ENCODE assay signal across 9 cellular contexts in the genomic region with DNA sequence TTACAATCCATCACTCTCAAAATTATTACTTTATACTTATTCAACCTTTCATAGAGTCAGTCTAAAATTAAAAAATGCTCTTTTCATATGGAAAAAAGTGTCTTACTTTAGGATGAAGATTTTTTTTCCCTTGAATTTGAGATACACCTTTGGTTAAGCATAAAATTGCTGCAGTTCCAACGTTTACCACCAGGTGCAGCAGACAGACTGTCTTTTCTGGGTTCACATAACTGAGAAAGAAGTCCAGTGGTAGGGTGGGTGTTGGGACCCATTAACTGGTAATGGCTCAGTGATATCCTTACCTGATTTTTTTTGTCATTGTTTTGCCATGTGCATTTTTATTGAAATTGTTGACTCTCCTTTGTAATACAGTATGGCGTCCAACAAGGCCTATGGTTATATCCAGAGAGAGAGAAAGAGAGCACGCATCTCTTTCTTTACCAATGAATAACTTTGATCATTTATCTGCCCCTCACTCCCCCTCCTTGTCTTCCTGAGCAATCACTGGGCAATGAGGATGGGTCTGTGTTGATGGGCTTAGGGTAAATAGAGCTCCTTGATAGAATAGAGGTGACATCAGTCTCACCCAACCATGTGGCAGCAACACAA.
DNase-seq lines count a peak whose midpoint lies in the region; ATAC-seq, FAIRE-seq and TF ChIP-seq lines count a peak whose summit lies in the region.
"Had no signal": no experiment of that assay in that cellular context is flagged by ENCODE, and none has a peak within 500 bp of the region (broad histone marks: within the 10 kb centered on the region; RNA-seq: fewer than 3 reads in every experiment).

No MANE protein-coding gene starts in this region.

- ATAC-seq in natural killer cell: no peak

- peaks cover 11 to 13% of the 10 kb centered on the region in 2 donors for H3K9me3 Mint-ChIP-seq in natural killer cell
- H3K9me3 Mint-ChIP-seq: T-helper 1 cell treated with Interleukin-12 subunit alpha and Interleukin-12 subunit beta and Interleukin-4 antibody, amounts not matched to agents 30 μg/mL and 1 μg/mL, for 36 hours had no signal

- H3K36me3 Mint-ChIP-seq in natural killer cell: no peaks in the 10 kb centered on the region

- no peaks in the 10 kb centered on the region for H3K36me3 ChIP-seq in small intestine (ENCODE audit: control insufficient read depth in 2 of 2, insufficient read depth in 2 of 2, low read length in 2 of 2)

- WGBS in small intestine, 3 donors: 67 to 71% (median 68%) methylated on average over 3 of the region's 3 CpGs

- H3K4me1 Mint-ChIP-seq in natural killer cell: no peaks in the 10 kb centered on the region

- no peak for FAIRE-seq in small intestine (lab: Jason Lieb, UNC)

- no peaks in the 10 kb centered on the region for H3K27me3 Mint-ChIP-seq in natural killer cell (ENCODE audit: low read depth in 2 of 2)

- H3K27ac Mint-ChIP-seq in natural killer cell: no peak overlapping the region
- H3K27ac Mint-ChIP-seq: T-helper 1 cell treated with Interleukin-12 subunit alpha and Interleukin-12 subunit beta and Interleukin-4 antibody, amounts not matched to agents 30 μg/mL and 1 μg/mL, for 36 hours had no signal

- DNase-seq in activated CD4-positive, alpha-beta T cell treated with anti-CD3 and anti-CD28 coated beads for 48 hours: peak; percentile 9
- DNase-seq in activated CD4-positive, alpha-beta T cell treated with anti-CD3 and anti-CD28 coated beads, Interleukin-2, amount 50 U/mL, for 4 hours: no peak
- peak; percentile 1 for DNase-seq in NCI-H1105 (lab: John Stamatoyannopoulos, UW)
- peak; percentile 47 for DNase-seq in choroid plexus epithelial cell (ENCODE audit: low read depth)
- peak; percentile 2 for DNase-seq in small intestine
- no peak for DNase-seq in stimulated activated naive CD4-positive, alpha-beta T cell treated with Interleukin-2 at 50 U/mL for 16 hours (lab: John Stamatoyannopoulos, UW)
- no peak for DNase-seq in natural killer cell
- no peak for DNase-seq in AG20443 (ENCODE audit: low spot score)

- TF ChIP-seq CTCF in choroid plexus epithelial cell (conservative IDR thresholded peaks at IDR 0.05; ENCODE audit: low read depth, low read length) (peak; percentile 70), natural killer cell (IDR thresholded peaks at IDR 0.05) (no peak)

- H3K9me3 ChIP-seq in small intestine (ENCODE audit: control insufficient read depth, low read depth): no peaks in the 10 kb centered on the region

- H3K4me3 ChIP-seq in choroid plexus epithelial cell (ENCODE audit: low read depth, low read length) (no peak overlapping the region), small intestine (ENCODE audit: low read depth in 1 of 2, low read length in 2 of 2) (no peak overlapping the region)

- H3K4me3 Mint-ChIP-seq in natural killer cell: no peak overlapping the region
- H3K4me3 Mint-ChIP-seq: T-helper 1 cell treated with Interleukin-12 subunit alpha and Interleukin-12 subunit beta and Interleukin-4 antibody, amounts not matched to agents 30 μg/mL and 1 μg/mL, for 36 hours had no signal

- intact Hi-C loops in natural killer cell (cut with micrococcal nuclease): no loop called here

- no peaks in the 10 kb centered on the region for H3K4me1 ChIP-seq in small intestine (ENCODE audit: control insufficient read depth in 2 of 2, insufficient read depth in 1 of 2, low read depth in 1 of 2, low read length in 1 of 2)

- no peak overlapping the region for H3K27ac ChIP-seq in small intestine (ENCODE audit: low read depth in 1 of 2, low read length in 1 of 2)

- no peaks in the 10 kb centered on the region for H3K27me3 ChIP-seq in small intestine (ENCODE audit: control insufficient read depth in 2 of 2, insufficient read depth in 2 of 2, low read length in 2 of 2)

Comparison
In these comparisons a context has a peak if more than half of its experiments do, and no peak if none do; other contexts are left out.
1. DNase-seq: peak in activated CD4-positive, alpha-beta T cell treated with anti-CD3 and anti-CD28 coated beads for 48 hours (single experiment), NCI-H1105 (single experiment), choroid plexus epithelial cell (single experiment) and small intestine (single experiment); none in activated CD4-positive, alpha-beta T cell treated with anti-CD3 and anti-CD28 coated beads, Interleukin-2, amount 50 U/mL, for 4 hours (0 of 2), stimulated activated naive CD4-positive, alpha-beta T cell treated with Interleukin-2 at 50 U/mL for 16 hours (single experiment), natural killer cell (single experiment) and AG20443 (single experiment).